ENCODE assay signal across 1 cellular context in genomic region chr16:22346463-22346862, GRCh38.
TF ChIP-seq lines count a peak whose summit lies in the region.

No MANE protein-coding gene starts in this region.

TF ChIP-seq in endothelial cell of umbilical vein, 7 proteins besides CTCF, POLR2A, EP300 and RAD21 (continued from another document):
- no peak for TF ChIP-seq EZH2 (IDR thresholded peaks at IDR 0.05; ENCODE audit: borderline replicate concordance, low read depth, low read length, severe bottlenecking)
- no peak for TF ChIP-seq MAX (IDR thresholded peaks at IDR 0.05; ENCODE audit: insufficient read depth, insufficient read length)
- no peak for TF ChIP-seq POLR2AphosphoS5 (IDR thresholded peaks at IDR 0.05; ENCODE audit: insufficient read depth, low read depth, low read length)
- no peak for TF ChIP-seq JUN (IDR thresholded peaks at IDR 0.05; ENCODE audit: borderline replicate concordance, insufficient read depth, insufficient read length, low read depth)
TF ChIP-seq in endothelial cell of umbilical vein: peak in this region for 0.
